ENCODE assay signal across 24 cellular contexts in the genomic region with DNA sequence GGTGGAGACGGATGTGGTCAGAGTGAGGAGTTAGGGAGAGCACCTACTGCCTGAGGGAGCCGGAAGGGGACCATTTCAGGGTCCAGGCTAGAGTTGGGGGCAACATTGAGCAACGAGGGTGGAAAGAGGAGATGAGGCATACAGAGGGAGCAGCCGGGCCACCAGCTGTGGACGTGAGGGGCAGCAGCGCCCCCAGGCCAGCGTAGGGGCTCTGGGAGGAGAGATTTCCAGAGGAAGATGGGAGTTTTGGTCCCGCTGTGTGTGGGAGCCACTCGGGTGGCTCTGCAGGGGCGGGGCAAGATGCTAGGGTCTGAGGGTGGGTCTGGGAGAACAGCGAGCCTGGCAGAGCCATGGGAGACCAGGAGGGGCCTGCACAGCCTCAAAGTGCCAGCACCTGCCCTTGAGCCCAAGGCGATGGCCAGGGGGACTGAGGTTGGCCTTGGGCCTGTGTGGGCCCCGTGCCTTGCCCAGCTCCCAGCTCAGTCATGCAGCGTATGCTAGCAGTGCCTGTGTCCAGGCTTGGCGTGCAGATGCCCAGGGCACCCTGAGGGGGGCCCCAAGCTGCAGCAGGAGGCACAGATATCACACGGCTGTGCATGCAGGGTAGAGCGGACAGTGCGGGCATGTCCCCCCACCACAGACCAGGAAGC.
"Had no signal": no experiment of that assay in that cellular context is flagged by ENCODE, and none has a peak within 500 bp of the region (broad histone marks: within the 10 kb centered on the region; RNA-seq: fewer than 3 reads in every experiment).

No MANE protein-coding gene starts in this region.

- H3K36me3 ChIP-seq: Peyer's patch, SJSA1 had no signal

- H3K27ac ChIP-seq: HL-60, KMS-11, Peyer's patch, SJSA1, SK-N-MC had no signal

- H3K27me3 ChIP-seq: Peyer's patch, SJSA1 had no signal

- ATAC-seq: K562, PC-3 had no signal

- DNase-seq: Kasumi-1, MM.1S, NCI-H1092 treated with DMSO at 0.1 percent for 48 hours, NCI-H1436, NCI-H187, NCI-H2029, NCI-H2081 treated with DMSO at 0.1 percent for 48 hours, NCI-H2171, NCI-H226, NCI-H446, NCI-H510A, NCI-H524 treated with DMSO at 0.1 percent for 48 hours, NCI-H69, NCI-H774, PC-3, Peyer's patch, Right ventricle myocardium superior, SIG-M5, SW 1271 had no signal

- H3K4me3 ChIP-seq: K562, Peyer's patch, SJSA1, SK-N-MC had no signal

- H3K9ac ChIP-seq: KMS-11 had no signal

- H3K4me1 ChIP-seq: Peyer's patch, SJSA1 had no signal

- H3K4me2 ChIP-seq: KMS-11 had no signal
